ENCODE assay signal across 18 cellular contexts in the genomic region with DNA sequence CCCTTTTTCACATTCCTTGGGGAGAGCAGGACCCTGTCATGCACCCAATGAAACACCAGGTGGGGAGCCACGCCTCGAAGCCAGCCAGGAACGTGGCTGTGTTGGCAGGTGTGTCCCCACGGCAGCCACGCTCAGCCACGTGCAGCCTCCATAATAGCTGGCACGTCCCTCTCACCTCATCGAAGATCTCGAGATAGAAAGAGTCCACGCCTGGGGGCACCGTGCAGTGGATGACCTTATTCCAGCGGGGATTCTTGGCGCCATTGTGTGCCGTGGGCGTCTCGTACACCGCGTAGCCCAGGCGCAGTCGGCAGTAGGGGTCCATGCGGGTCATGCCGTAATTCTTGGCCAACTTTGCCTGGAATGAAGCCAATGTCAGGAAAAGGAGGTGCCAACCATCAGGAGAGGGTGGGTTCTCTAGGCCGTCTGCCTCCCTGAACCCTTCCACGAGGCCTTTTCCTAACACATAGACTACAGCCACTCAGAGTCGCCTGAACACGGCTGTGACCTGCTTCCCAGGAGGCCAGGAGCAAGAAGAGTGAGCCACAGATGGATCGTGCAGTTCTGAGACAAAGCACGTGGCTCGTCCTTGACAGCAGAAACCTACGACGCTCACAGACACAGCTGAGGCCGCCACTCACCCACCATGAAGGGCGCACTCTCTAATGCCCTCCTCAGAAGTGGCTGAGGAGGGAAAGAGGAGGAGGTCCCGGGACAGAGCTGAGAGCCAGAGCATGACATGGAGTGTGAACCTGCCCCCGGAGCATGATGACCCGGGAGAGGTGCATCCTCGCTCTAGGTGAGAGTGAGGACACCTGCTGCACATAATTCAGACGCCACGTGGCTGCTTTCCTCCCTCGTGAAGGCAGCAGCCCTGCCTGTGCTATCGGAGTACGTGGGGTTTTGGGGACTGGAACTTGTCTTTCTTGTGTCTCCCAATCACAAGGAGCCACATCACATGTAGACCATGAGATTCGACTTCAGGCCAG. TPM values are rescaled to one million over a fixed set of nuclear protein-coding genes. Genes with fewer than 3 reads are reported as not detected.
DNase-seq lines count a peak whose midpoint lies in the region; ATAC-seq and TF ChIP-seq lines count a peak whose summit lies in the region.
"Had no signal": no experiment of that assay in that cellular context is flagged by ENCODE, and none has a peak within 500 bp of the region (broad histone marks: within the 10 kb centered on the region; RNA-seq: fewer than 3 reads in every experiment).

No MANE protein-coding gene starts in this region.

- CTCF ChIA-PET in activated naive CD4-positive, alpha-beta T cell treated with anti-CD3 and anti-CD28 coated beads, Interleukin-2, amount 10 ng/mL, durations not matched to agents 7 days and 5 days (lab: Charles Lee) = no interaction called here

- no peak for TF ChIP-seq CTCF in natural killer cell (IDR thresholded peaks at IDR 0.05)
- no peak for TF ChIP-seq CTCF in GM10266 (IDR thresholded peaks at IDR 0.05; ENCODE audit: control insufficient read depth, insufficient read depth, low read depth, missing control alignments)

- no peaks in the 10 kb centered on the region for H3K9me3 Mint-ChIP-seq in activated naive CD4-positive, alpha-beta T cell treated with anti-CD3 and anti-CD28 coated beads, Interleukin-2, amount 10 ng/mL, durations not matched to agents 7 days and 5 days
- no peaks in the 10 kb centered on the region for H3K9me3 Mint-ChIP-seq in natural killer cell treated with Interleukin-12 subunit alpha and Interleukin-12 subunit beta and Interleukin-15 and Interleukin-18, amount 100 ng/mL, for 72 hours
- H3K9me3 Mint-ChIP-seq in natural killer cell = no peaks in the 10 kb centered on the region
- H3K9me3 Mint-ChIP-seq: CD4-positive, alpha-beta memory T cell had no signal

- no peaks in the 10 kb centered on the region for H3K4me1 Mint-ChIP-seq in activated naive CD4-positive, alpha-beta T cell treated with anti-CD3 and anti-CD28 coated beads, Interleukin-2, amount 10 ng/mL, durations not matched to agents 7 days and 5 days
- H3K4me1 Mint-ChIP-seq in natural killer cell treated with Interleukin-12 subunit alpha and Interleukin-12 subunit beta and Interleukin-15 and Interleukin-18, amount 100 ng/mL, for 72 hours (ENCODE audit: low read depth in 2 of 2) = peaks cover 0 to 10% of the 10 kb centered on the region in 2 donors
- peaks cover 10 to 12% of the 10 kb centered on the region in 2 donors for H3K4me1 Mint-ChIP-seq in natural killer cell

- peaks cover 20% of the 10 kb centered on the region for H3K36me3 Mint-ChIP-seq in activated naive CD4-positive, alpha-beta T cell treated with anti-CD3 and anti-CD28 coated beads, Interleukin-2, amount 10 ng/mL, durations not matched to agents 7 days and 5 days
- H3K36me3 Mint-ChIP-seq in natural killer cell treated with Interleukin-12 subunit alpha and Interleukin-12 subunit beta and Interleukin-15 and Interleukin-18, amount 100 ng/mL, for 72 hours = no peaks in the 10 kb centered on the region
- H3K36me3 Mint-ChIP-seq in natural killer cell = no peaks in the 10 kb centered on the region

- no peak for ATAC-seq in natural killer cell treated with Interleukin-12 subunit alpha and Interleukin-12 subunit beta and Interleukin-15 and Interleukin-18, amount 100 ng/mL, for 72 hours
- no peak for ATAC-seq in natural killer cell
- ATAC-seq: GM12878 had no signal

- no peaks in the 10 kb centered on the region for H3K27me3 Mint-ChIP-seq in activated naive CD4-positive, alpha-beta T cell treated with anti-CD3 and anti-CD28 coated beads, Interleukin-2, amount 10 ng/mL, durations not matched to agents 7 days and 5 days
- no peaks in the 10 kb centered on the region for H3K27me3 Mint-ChIP-seq in natural killer cell treated with Interleukin-12 subunit alpha and Interleukin-12 subunit beta and Interleukin-15 and Interleukin-18, amount 100 ng/mL, for 72 hours
- no peaks in the 10 kb centered on the region for H3K27me3 Mint-ChIP-seq in natural killer cell (ENCODE audit: low read depth in 2 of 2)
- H3K27me3 Mint-ChIP-seq: CD4-positive, alpha-beta memory T cell had no signal

- H3K27ac Mint-ChIP-seq in activated naive CD4-positive, alpha-beta T cell treated with anti-CD3 and anti-CD28 coated beads, Interleukin-2, amount 10 ng/mL, durations not matched to agents 7 days and 5 days = no peak overlapping the region
- H3K27ac Mint-ChIP-seq in natural killer cell treated with Interleukin-12 subunit alpha and Interleukin-12 subunit beta and Interleukin-15 and Interleukin-18, amount 100 ng/mL, for 72 hours = no peak overlapping the region
- H3K27ac Mint-ChIP-seq in natural killer cell = no peak overlapping the region

- intact Hi-C loops in natural killer cell (cut with micrococcal nuclease) (no loop called here), posterior cingulate gyrus (cut with DNase I) (no loop called here)

- H3K4me3 Mint-ChIP-seq in activated naive CD4-positive, alpha-beta T cell treated with anti-CD3 and anti-CD28 coated beads, Interleukin-2, amount 10 ng/mL, durations not matched to agents 7 days and 5 days = no peak overlapping the region
- no peak overlapping the region for H3K4me3 Mint-ChIP-seq in natural killer cell treated with Interleukin-12 subunit alpha and Interleukin-12 subunit beta and Interleukin-15 and Interleukin-18, amount 100 ng/mL, for 72 hours
- no peak overlapping the region for H3K4me3 Mint-ChIP-seq in natural killer cell
- H3K4me3 Mint-ChIP-seq: CD4-positive, alpha-beta memory T cell had no signal

- DNase-seq in activated naive CD4-positive, alpha-beta T cell treated with anti-CD3 and anti-CD28 coated beads, Interleukin-2, amount 10 ng/mL, durations not matched to agents 7 days and 5 days = peak; percentile 9
- no peak for DNase-seq in activated naive CD4-positive, alpha-beta T cell treated with anti-CD3 and anti-CD28 coated beads, Interleukin-2, amount 50 U/mL, for 16 hours
- DNase-seq in natural killer cell treated with Interleukin-12 subunit alpha and Interleukin-12 subunit beta and Interleukin-15 and Interleukin-18, amount 100 ng/mL, for 72 hours (ENCODE audit: low spot score) = peak; percentile 44
- DNase-seq in natural killer cell (no peak), posterior cingulate gyrus (peak in 6 of 10 donors; percentile 1 to 66 (median 36)), GM10266 (ENCODE audit: extremely low spot score) (no peak), DMS53 (lab: John Stamatoyannopoulos, UW) (no peak), AG20443 (ENCODE audit: low spot score) (no peak)
- DNase-seq: BE2C; CD4-positive, alpha-beta memory T cell; DMS153; GF-D8; GOT3; KBM-7; NCI-H1105; NCI-H1694 treated with DMSO at 0.1 percent for 48 hours; SHP77 had no signal

RNA-seq across cellular contexts. Expression of gene TOLLIP, which starts 19.1 kb away (rescaled TPM):
- 10 to 100 TPM; 53.2 to 56.4 TPM for total RNA-seq in natural killer cell treated with Interleukin-12 subunit alpha and Interleukin-12 subunit beta and Interleukin-15 and Interleukin-18, amount 100 ng/mL, for 72 hours
- total RNA-seq in natural killer cell = 10 to 100 TPM; 49.3 to 61.8 (median 54.8) TPM

Comparison
In these comparisons a context has a peak if more than half of its experiments do, and no peak if none do; other contexts are left out.
1. DNase-seq: peak in activated naive CD4-positive, alpha-beta T cell treated with anti-CD3 and anti-CD28 coated beads, Interleukin-2, amount 10 ng/mL, durations not matched to agents 7 days and 5 days (single experiment), natural killer cell treated with Interleukin-12 subunit alpha and Interleukin-12 subunit beta and Interleukin-15 and Interleukin-18, amount 100 ng/mL, for 72 hours (single experiment) and posterior cingulate gyrus (6 of 10); none in activated naive CD4-positive, alpha-beta T cell treated with anti-CD3 and anti-CD28 coated beads, Interleukin-2, amount 50 U/mL, for 16 hours (single experiment), natural killer cell (single experiment), GM10266 (single experiment), DMS53 (single experiment) and AG20443 (single experiment).